ENCODE assay signal across 23 cellular contexts in genomic region chr18:36378194-36378593, GRCh38.
DNase-seq lines count a peak whose midpoint lies in the region; TF ChIP-seq lines count a peak whose summit lies in the region.
"Had no signal": no experiment of that assay in that cellular context is flagged by ENCODE, and none has a peak within 500 bp of the region (broad histone marks: within the 10 kb centered on the region; RNA-seq: fewer than 3 reads in every experiment).

No MANE protein-coding gene starts in this region.

- no peak overlapping the region for H3K27ac ChIP-seq in HEK293 (ENCODE audit: extremely low read depth, low read depth, low read length)
- H3K27ac ChIP-seq in mesendoderm (ENCODE audit: low read depth, low read length): no peak overlapping the region
- no peak overlapping the region for H3K27ac ChIP-seq in effector memory CD4-positive, alpha-beta T cell (ENCODE audit: insufficient read depth, low read length, poor library complexity, severe bottlenecking)
- H3K27ac ChIP-seq: BLaER1, sigmoid colon, tibial nerve, VCaP had no signal

- TF ChIP-seq CTCF in BE2C (IDR thresholded peaks at IDR 0.05; ENCODE audit: low read depth, low read length) (no peak), HEK293 (tag by site-specific recombination; IDR thresholded peaks at IDR 0.05) (no peak), lower leg skin (IDR thresholded peaks at IDR 0.05) (no peak)

- POLR2A ChIA-PET in HEK293 (lab: Yijun Ruan, JAX): no interaction called here

- H4K8ac ChIP-seq in mesendoderm (ENCODE audit: low read depth, low read length): no peak overlapping the region

- H3K9me3 ChIP-seq in BE2C (no peaks in the 10 kb centered on the region), HEK293 (ENCODE audit: control insufficient read depth, insufficient read depth, low read depth, low read length) (no peaks in the 10 kb centered on the region)
- no peaks in the 10 kb centered on the region for H3K9me3 ChIP-seq in effector memory CD4-positive, alpha-beta T cell (ENCODE audit: control insufficient read depth, low read length)
- H3K9me3 ChIP-seq: BLaER1, sigmoid colon, tibial nerve had no signal

- H3K36me3 ChIP-seq in BE2C (no peaks in the 10 kb centered on the region), HEK293 (ENCODE audit: control insufficient read depth in 2 of 2, insufficient read depth in 1 of 2, low read length in 2 of 2) (no peaks in the 10 kb centered on the region), mesendoderm (ENCODE audit: control insufficient read depth, insufficient read depth, low read length) (no peaks in the 10 kb centered on the region)
- H3K36me3 ChIP-seq in effector memory CD4-positive, alpha-beta T cell (ENCODE audit: control insufficient read depth, insufficient read depth, low read length): no peaks in the 10 kb centered on the region
- H3K36me3 ChIP-seq: BLaER1, sigmoid colon, tibial nerve had no signal

- intact Hi-C loops in lower leg skin (cut with DNase I; ENCODE audit: low total_unique reads): no loop called here

- no peak overlapping the region for H2AK5ac ChIP-seq in mesendoderm (ENCODE audit: low read length)

- H3K4me2 ChIP-seq in mesendoderm (ENCODE audit: low read length): no peak overlapping the region
- H3K4me2 ChIP-seq: BLaER1 had no signal

- CTCF ChIA-PET in HEK293 (lab: Yijun Ruan, JAX): no interaction called here

- H2BK5ac ChIP-seq in mesendoderm (ENCODE audit: low read length): no peak overlapping the region

- no peak overlapping the region for H3K56ac ChIP-seq in mesendoderm (ENCODE audit: low read length)

- no peak overlapping the region for H3K23ac ChIP-seq in mesendoderm (ENCODE audit: low read length)

- H3K79me2 ChIP-seq in mesendoderm (ENCODE audit: control insufficient read depth, insufficient read depth, low read length): no peaks in the 10 kb centered on the region

- WGBS in mesendoderm (ENCODE audit: extremely low coverage, insufficient coverage, low lambda C conversion rate): no CpG with 5 or more reads among the region's 2 CpGs
- 36 to 44% methylated on average over 2 of the region's 2 CpGs for WGBS in lower leg skin, 2 donors

- H3K4ac ChIP-seq in mesendoderm (ENCODE audit: low read depth, low read length): no peak overlapping the region

- no peak overlapping the region for H4K5ac ChIP-seq in mesendoderm (ENCODE audit: low read length)

- no peak overlapping the region for H2BK120ac ChIP-seq in mesendoderm (ENCODE audit: low read depth, low read length)

- no peak overlapping the region for H3K18ac ChIP-seq in mesendoderm (ENCODE audit: low read length)

- H3K27me3 ChIP-seq in BE2C (no peaks in the 10 kb centered on the region), mesendoderm (ENCODE audit: insufficient read depth, low read length, poor library complexity) (no peaks in the 10 kb centered on the region)
- H3K27me3 ChIP-seq in effector memory CD4-positive, alpha-beta T cell (replicated peaks; ENCODE audit: control insufficient read depth, insufficient read depth, low read length, poor library complexity, severe bottlenecking): peaks cover 3% of the 10 kb centered on the region
- H3K27me3 ChIP-seq: BLaER1, sigmoid colon, tibial nerve had no signal

- H3K4me1 ChIP-seq in BE2C (peaks cover 9% of the 10 kb centered on the region), HEK293 (ENCODE audit: control insufficient read depth, insufficient read depth, low read length) (no peaks in the 10 kb centered on the region), mesendoderm (ENCODE audit: control insufficient read depth, low read depth, low read length) (no peaks in the 10 kb centered on the region)
- no peaks in the 10 kb centered on the region for H3K4me1 ChIP-seq in effector memory CD4-positive, alpha-beta T cell (ENCODE audit: control insufficient read depth, insufficient read depth, low read length, poor library complexity, severe bottlenecking)
- H3K4me1 ChIP-seq: sigmoid colon, tibial nerve had no signal

- no peaks in the 10 kb centered on the region for H3K79me1 ChIP-seq in mesendoderm (ENCODE audit: low read length)

- H3K4me3 ChIP-seq in BE2C (ENCODE audit: low read depth, low read length): no peak overlapping the region
- no peak overlapping the region for H3K4me3 ChIP-seq in HEK293 (ENCODE audit: low read depth, low read length)
- no peak overlapping the region for H3K4me3 ChIP-seq in mesendoderm (ENCODE audit: low read length)
- no peak overlapping the region for H3K4me3 ChIP-seq in effector memory CD4-positive, alpha-beta T cell (ENCODE audit: insufficient read depth, low read depth, low read length, poor library complexity, severe bottlenecking)
- no peak overlapping the region for H3K4me3 ChIP-seq in lower leg skin (ENCODE audit: low read depth, poor library complexity, severe bottlenecking)
- H3K4me3 ChIP-seq: BLaER1, sigmoid colon, tibial nerve had no signal

- H2BK15ac ChIP-seq in mesendoderm (replicated peaks; ENCODE audit: low read depth): no peak overlapping the region

- DNase-seq in BE2C: peak; percentile 38
- peak; percentile 75 for DNase-seq in RPMI7951 (ENCODE audit: low read depth)
- DNase-seq in mesendoderm: peak; percentile 15
- no peak for DNase-seq in effector memory CD4-positive, alpha-beta T cell
- no peak for DNase-seq in lower leg skin (ENCODE audit: low spot score in 2 of 2)
- DNase-seq in T-helper 2 cell: no peak
- no peak for DNase-seq in AG08396 (ENCODE audit: low spot score)
- DNase-seq: activated CD4-positive, alpha-beta T cell treated with anti-CD3 and anti-CD28 coated beads for 4 hours; activated effector memory CD4-positive, alpha-beta T cell treated with anti-CD3 and anti-CD28 coated beads, Interleukin-2, amount 50 U/mL, for 16 hours; DMS79 treated with DMSO at 0.1 percent for 48 hours; GOT3; hypothalamus; left cardiac atrium; mesenchymal stem cell; NCI-H1092; NCI-H1694 treated with DMSO at 0.1 percent for 48 hours; PC-3; sigmoid colon; stimulated activated CD4-positive, alpha-beta T cell treated with anti-CD3 and anti-CD28 coated beads, Interleukin-4, amount 100 ng/mL, for 24 hours had no signal

- no peak overlapping the region for H3K9ac ChIP-seq in mesendoderm (ENCODE audit: low read length)
- H3K9ac ChIP-seq: BLaER1 had no signal

- TF ChIP-seq POLR2A in lower leg skin (IDR thresholded peaks at IDR 0.05): no peak

TF ChIP-seq in HEK293, 187 proteins besides CTCF, POLR2A, EP300 and RAD21:
- TF ChIP-seq GLIS1 (tag by site-specific recombination; IDR thresholded peaks at IDR 0.05): peak; percentile 50
- TF ChIP-seq ZNF449 (tag by site-specific recombination; IDR thresholded peaks at IDR 0.05): no peak

Comparison
In these comparisons a context has a peak if more than half of its experiments do, and no peak if none do; other contexts are left out.
1. DNase-seq: peak in BE2C (single experiment), RPMI7951 (single experiment) and mesendoderm (single experiment); none in effector memory CD4-positive, alpha-beta T cell (0 of 3), lower leg skin (0 of 2), T-helper 2 cell (0 of 5) and AG08396 (single experiment).